ENCODE assay signal across 1 cellular context in the genomic region with DNA sequence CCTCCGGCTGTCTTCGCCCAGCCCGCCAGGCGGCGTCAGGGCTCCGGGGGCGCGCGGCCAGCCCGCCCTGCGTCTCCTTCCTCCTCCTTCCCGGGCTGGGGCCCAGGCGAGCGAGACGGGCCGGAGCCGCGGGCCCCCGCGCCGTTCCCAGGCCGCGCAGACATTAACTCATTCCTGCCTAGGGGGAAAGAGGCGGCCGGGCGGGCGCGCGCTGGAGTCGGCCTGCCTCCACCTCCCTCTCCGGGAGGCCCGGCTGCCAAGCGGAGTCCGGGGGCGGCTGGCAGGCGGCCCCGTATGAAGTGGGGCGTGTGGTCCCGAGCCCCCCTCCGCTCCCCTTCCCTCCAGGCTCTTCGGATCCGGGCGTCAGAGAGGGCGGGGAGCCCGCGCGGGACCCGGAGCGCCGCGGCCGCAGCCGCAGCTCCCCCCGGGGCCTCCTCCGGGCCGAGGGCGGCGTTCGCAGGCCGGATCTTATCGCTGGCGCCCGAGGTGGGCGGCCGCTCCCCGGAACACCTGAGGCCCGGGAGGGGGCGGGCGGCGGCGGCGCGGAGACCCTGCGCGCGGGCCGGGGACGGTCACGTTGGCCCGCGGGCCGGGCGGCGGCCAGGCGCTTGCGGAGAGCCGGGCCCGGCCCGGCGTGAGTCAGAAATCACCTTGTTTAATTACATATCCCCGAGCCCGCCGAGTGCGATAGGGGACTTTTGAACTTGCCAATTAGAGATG.
TF ChIP-seq lines count a peak whose summit lies in the region.

No MANE protein-coding gene starts in this region.

TF ChIP-seq in HepG2, 621 proteins besides CTCF, POLR2A, EP300 and RAD21 (continued from another document and continues in another):
- TF ChIP-seq EEA1 (CRISPR knock-in tag; IDR thresholded peaks at IDR 0.05; ENCODE audit: borderline replicate concordance): no peak
- TF ChIP-seq ESRRA (CRISPR knock-in tag; IDR thresholded peaks at IDR 0.05; ENCODE audit: low read depth): peak; percentile 53; the same call in 1 of the 2 replicates
- TF ChIP-seq ZIK1 (CRISPR knock-in tag; IDR thresholded peaks at IDR 0.05; ENCODE audit: borderline replicate concordance, low read depth): peak; percentile 36; the same call in 1 of the 2 replicates
- TF ChIP-seq HNRNPK (IDR thresholded peaks at IDR 0.05; ENCODE audit: low read depth, low read length, poor library complexity, severe bottlenecking): peak; percentile 71
- TF ChIP-seq, protein P1, sequence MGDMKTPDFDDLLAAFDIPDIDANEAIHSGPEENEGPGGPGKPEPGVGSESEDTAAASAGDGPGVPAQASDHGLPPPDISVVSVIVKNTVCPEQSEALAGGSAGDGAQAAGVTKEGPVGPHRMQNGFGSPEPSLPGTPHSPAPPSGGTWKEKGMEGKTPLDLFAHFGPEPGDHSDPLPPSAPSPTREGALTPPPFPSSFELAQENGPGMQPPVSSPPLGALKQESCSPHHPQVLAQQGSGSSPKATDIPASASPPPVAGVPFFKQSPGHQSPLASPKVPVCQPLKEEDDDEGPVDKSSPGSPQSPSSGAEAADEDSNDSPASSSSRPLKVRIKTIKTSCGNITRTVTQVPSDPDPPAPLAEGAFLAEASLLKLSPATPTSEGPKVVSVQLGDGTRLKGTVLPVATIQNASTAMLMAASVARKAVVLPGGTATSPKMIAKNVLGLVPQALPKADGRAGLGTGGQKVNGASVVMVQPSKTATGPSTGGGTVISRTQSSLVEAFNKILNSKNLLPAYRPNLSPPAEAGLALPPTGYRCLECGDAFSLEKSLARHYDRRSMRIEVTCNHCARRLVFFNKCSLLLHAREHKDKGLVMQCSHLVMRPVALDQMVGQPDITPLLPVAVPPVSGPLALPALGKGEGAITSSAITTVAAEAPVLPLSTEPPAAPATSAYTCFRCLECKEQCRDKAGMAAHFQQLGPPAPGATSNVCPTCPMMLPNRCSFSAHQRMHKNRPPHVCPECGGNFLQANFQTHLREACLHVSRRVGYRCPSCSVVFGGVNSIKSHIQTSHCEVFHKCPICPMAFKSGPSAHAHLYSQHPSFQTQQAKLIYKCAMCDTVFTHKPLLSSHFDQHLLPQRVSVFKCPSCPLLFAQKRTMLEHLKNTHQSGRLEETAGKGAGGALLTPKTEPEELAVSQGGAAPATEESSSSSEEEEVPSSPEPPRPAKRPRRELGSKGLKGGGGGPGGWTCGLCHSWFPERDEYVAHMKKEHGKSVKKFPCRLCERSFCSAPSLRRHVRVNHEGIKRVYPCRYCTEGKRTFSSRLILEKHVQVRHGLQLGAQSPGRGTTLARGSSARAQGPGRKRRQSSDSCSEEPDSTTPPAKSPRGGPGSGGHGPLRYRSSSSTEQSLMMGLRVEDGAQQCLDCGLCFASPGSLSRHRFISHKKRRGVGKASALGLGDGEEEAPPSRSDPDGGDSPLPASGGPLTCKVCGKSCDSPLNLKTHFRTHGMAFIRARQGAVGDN (CRISPR knock-in tag; IDR thresholded peaks at IDR 0.05): peak; percentile 50; the same call in 1 of the 2 replicates
- TF ChIP-seq, protein P2, sequence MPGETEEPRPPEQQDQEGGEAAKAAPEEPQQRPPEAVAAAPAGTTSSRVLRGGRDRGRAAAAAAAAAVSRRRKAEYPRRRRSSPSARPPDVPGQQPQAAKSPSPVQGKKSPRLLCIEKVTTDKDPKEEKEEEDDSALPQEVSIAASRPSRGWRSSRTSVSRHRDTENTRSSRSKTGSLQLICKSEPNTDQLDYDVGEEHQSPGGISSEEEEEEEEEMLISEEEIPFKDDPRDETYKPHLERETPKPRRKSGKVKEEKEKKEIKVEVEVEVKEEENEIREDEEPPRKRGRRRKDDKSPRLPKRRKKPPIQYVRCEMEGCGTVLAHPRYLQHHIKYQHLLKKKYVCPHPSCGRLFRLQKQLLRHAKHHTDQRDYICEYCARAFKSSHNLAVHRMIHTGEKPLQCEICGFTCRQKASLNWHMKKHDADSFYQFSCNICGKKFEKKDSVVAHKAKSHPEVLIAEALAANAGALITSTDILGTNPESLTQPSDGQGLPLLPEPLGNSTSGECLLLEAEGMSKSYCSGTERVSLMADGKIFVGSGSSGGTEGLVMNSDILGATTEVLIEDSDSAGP (CRISPR knock-in tag; IDR thresholded peaks at IDR 0.05; ENCODE audit: borderline replicate concordance): peak; percentile 76; the same call in 1 of the 2 replicates
- no peak for TF ChIP-seq IRX3 (CRISPR knock-in tag; IDR thresholded peaks at IDR 0.05; ENCODE audit: borderline replicate concordance, low read depth)
- TF ChIP-seq SPEN (CRISPR knock-in tag; IDR thresholded peaks at IDR 0.05; ENCODE audit: low read depth): peak; percentile 61
- TF ChIP-seq ELF3 (CRISPR knock-in tag; IDR thresholded peaks at IDR 0.05): peak; percentile 73; the same call in 1 of the 2 replicates
- TF ChIP-seq ZNF652 (CRISPR knock-in tag; IDR thresholded peaks at IDR 0.05; ENCODE audit: borderline replicate concordance, low read depth): peak; percentile 88
- TF ChIP-seq, protein P3, sequence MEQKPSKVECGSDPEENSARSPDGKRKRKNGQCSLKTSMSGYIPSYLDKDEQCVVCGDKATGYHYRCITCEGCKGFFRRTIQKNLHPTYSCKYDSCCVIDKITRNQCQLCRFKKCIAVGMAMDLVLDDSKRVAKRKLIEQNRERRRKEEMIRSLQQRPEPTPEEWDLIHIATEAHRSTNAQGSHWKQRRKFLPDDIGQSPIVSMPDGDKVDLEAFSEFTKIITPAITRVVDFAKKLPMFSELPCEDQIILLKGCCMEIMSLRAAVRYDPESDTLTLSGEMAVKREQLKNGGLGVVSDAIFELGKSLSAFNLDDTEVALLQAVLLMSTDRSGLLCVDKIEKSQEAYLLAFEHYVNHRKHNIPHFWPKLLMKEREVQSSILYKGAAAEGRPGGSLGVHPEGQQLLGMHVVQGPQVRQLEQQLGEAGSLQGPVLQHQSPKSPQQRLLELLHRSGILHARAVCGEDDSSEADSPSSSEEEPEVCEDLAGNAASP (CRISPR knock-in tag; IDR thresholded peaks at IDR 0.05; ENCODE audit: borderline replicate concordance): 0 out of 2 replicates have a peak, but pooled peaks have one; percentile 11
- TF ChIP-seq MYC (CRISPR knock-in tag; IDR thresholded peaks at IDR 0.05; ENCODE audit: borderline replicate concordance): peak; percentile 26; the same call in 1 of the 2 replicates
- peak; percentile 87 for TF ChIP-seq KDM2A (CRISPR knock-in tag; IDR thresholded peaks at IDR 0.05; ENCODE audit: borderline replicate concordance, low read depth)
- peak; percentile 51; the same call in 1 of the 2 replicates for TF ChIP-seq ZNF547 (CRISPR knock-in tag; IDR thresholded peaks at IDR 0.05)
- TF ChIP-seq ZNF44 (CRISPR knock-in tag; IDR thresholded peaks at IDR 0.05): no peak
- TF ChIP-seq FOXO1 (CRISPR knock-in tag; IDR thresholded peaks at IDR 0.05): 0 out of 2 replicates have a peak, but pooled peaks have one; percentile 5
- peak; percentile 59 for TF ChIP-seq PHF8 (CRISPR knock-in tag; IDR thresholded peaks at IDR 0.05)
- TF ChIP-seq ZNF296 (CRISPR knock-in tag; conservative IDR thresholded peaks at IDR 0.05): 0 out of 2 replicates have a peak, but pooled peaks have one; percentile 21
- TF ChIP-seq TAF1 (CRISPR knock-in tag; IDR thresholded peaks at IDR 0.05): peak; percentile 53; the same call in 1 of the 2 replicates
- 0 out of 4 replicates have a peak, but pooled peaks of 1 of the 2 experiments have one; percentile 32 for TF ChIP-seq KLF16 (CRISPR knock-in tag; IDR thresholded peaks at IDR 0.05)
- TF ChIP-seq ZNF614 (CRISPR knock-in tag; IDR thresholded peaks at IDR 0.05; ENCODE audit: borderline replicate concordance): peak; percentile 4; the same call in 1 of the 2 replicates
- TF ChIP-seq, protein P4, sequence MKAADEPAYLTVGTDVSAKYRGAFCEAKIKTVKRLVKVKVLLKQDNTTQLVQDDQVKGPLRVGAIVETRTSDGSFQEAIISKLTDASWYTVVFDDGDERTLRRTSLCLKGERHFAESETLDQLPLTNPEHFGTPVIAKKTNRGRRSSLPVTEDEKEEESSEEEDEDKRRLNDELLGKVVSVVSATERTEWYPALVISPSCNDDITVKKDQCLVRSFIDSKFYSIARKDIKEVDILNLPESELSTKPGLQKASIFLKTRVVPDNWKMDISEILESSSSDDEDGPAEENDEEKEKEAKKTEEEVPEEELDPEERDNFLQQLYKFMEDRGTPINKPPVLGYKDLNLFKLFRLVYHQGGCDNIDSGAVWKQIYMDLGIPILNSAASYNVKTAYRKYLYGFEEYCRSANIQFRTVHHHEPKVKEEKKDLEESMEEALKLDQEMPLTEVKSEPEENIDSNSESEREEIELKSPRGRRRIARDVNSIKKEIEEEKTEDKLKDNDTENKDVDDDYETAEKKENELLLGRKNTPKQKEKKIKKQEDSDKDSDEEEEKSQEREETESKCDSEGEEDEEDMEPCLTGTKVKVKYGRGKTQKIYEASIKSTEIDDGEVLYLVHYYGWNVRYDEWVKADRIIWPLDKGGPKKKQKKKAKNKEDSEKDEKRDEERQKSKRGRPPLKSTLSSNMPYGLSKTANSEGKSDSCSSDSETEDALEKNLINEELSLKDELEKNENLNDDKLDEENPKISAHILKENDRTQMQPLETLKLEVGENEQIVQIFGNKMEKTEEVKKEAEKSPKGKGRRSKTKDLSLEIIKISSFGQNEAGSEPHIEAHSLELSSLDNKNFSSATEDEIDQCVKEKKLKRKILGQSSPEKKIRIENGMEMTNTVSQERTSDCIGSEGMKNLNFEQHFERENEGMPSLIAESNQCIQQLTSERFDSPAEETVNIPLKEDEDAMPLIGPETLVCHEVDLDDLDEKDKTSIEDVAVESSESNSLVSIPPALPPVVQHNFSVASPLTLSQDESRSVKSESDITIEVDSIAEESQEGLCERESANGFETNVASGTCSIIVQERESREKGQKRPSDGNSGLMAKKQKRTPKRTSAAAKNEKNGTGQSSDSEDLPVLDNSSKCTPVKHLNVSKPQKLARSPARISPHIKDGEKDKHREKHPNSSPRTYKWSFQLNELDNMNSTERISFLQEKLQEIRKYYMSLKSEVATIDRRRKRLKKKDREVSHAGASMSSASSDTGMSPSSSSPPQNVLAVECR (CRISPR knock-in tag; IDR thresholded peaks at IDR 0.05; ENCODE audit: borderline replicate concordance): peak; percentile 22; the same call in 1 of the 2 replicates
- peak; percentile 77 for TF ChIP-seq POGZ (CRISPR knock-in tag; IDR thresholded peaks at IDR 0.05)
- TF ChIP-seq SRY (CRISPR knock-in tag; IDR thresholded peaks at IDR 0.05): peak; percentile 29; the same call in 1 of the 2 replicates
- TF ChIP-seq ARNTL (CRISPR knock-in tag; IDR thresholded peaks at IDR 0.05): no peak
- TF ChIP-seq PHF20 (CRISPR knock-in tag; IDR thresholded peaks at IDR 0.05): peak; percentile 58; the same call in 1 of the 2 replicates
- TF ChIP-seq, protein P5, sequence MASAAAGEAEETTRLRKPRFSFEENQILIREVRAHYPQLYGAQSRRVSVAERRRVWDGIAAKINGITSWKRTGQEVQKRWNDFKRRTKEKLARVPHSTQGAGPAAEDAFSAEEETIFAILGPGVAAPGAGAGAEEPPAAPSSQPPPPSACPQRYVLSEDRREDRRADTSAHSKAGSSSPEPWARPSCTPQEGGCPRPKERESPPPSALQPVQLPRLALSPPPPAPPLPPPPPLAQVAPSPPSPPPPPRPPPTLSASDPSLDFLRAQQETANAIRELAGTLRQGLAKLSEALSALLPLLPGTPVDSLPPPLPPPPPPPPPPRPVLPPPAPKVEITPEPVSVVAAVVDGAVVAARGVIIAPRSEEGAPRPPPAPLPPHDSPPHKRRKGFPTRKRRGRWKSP (CRISPR knock-in tag; IDR thresholded peaks at IDR 0.05): peak; percentile 60; the same call in 1 of the 2 replicates
- TF ChIP-seq ATF7-NPFF (CRISPR knock-in tag; IDR thresholded peaks at IDR 0.05; ENCODE audit: low read depth): 0 out of 2 replicates have a peak, but pooled peaks have one; percentile 75
- no peak; the same call in 1 of the 2 replicates for TF ChIP-seq NFYB (CRISPR knock-in tag; IDR thresholded peaks at IDR 0.05)
- TF ChIP-seq ZNF138 (CRISPR knock-in tag; IDR thresholded peaks at IDR 0.05; ENCODE audit: low read depth): 0 out of 2 replicates have a peak, but pooled peaks have one; percentile 56
- TF ChIP-seq, protein P6, sequence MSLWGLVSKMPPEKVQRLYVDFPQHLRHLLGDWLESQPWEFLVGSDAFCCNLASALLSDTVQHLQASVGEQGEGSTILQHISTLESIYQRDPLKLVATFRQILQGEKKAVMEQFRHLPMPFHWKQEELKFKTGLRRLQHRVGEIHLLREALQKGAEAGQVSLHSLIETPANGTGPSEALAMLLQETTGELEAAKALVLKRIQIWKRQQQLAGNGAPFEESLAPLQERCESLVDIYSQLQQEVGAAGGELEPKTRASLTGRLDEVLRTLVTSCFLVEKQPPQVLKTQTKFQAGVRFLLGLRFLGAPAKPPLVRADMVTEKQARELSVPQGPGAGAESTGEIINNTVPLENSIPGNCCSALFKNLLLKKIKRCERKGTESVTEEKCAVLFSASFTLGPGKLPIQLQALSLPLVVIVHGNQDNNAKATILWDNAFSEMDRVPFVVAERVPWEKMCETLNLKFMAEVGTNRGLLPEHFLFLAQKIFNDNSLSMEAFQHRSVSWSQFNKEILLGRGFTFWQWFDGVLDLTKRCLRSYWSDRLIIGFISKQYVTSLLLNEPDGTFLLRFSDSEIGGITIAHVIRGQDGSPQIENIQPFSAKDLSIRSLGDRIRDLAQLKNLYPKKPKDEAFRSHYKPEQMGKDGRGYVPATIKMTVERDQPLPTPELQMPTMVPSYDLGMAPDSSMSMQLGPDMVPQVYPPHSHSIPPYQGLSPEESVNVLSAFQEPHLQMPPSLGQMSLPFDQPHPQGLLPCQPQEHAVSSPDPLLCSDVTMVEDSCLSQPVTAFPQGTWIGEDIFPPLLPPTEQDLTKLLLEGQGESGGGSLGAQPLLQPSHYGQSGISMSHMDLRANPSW (CRISPR knock-in tag; IDR thresholded peaks at IDR 0.05; ENCODE audit: borderline replicate concordance): no peak
- TF ChIP-seq, protein P7, sequence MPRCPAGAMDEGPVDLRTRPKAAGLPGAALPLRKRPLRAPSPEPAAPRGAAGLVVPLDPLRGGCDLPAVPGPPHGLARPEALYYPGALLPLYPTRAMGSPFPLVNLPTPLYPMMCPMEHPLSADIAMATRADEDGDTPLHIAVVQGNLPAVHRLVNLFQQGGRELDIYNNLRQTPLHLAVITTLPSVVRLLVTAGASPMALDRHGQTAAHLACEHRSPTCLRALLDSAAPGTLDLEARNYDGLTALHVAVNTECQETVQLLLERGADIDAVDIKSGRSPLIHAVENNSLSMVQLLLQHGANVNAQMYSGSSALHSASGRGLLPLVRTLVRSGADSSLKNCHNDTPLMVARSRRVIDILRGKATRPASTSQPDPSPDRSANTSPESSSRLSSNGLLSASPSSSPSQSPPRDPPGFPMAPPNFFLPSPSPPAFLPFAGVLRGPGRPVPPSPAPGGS (CRISPR knock-in tag; IDR thresholded peaks at IDR 0.05): peak; percentile 52; the same call in 1 of the 2 replicates
- TF ChIP-seq SP5 (CRISPR knock-in tag; IDR thresholded peaks at IDR 0.05; ENCODE audit: borderline replicate concordance, low read depth): no peak
- no peak for TF ChIP-seq HMG20A (CRISPR knock-in tag; IDR thresholded peaks at IDR 0.05; ENCODE audit: borderline replicate concordance)
